Comparison of ENCODE assay signal across 8 cellular contexts in the genomic region with DNA sequence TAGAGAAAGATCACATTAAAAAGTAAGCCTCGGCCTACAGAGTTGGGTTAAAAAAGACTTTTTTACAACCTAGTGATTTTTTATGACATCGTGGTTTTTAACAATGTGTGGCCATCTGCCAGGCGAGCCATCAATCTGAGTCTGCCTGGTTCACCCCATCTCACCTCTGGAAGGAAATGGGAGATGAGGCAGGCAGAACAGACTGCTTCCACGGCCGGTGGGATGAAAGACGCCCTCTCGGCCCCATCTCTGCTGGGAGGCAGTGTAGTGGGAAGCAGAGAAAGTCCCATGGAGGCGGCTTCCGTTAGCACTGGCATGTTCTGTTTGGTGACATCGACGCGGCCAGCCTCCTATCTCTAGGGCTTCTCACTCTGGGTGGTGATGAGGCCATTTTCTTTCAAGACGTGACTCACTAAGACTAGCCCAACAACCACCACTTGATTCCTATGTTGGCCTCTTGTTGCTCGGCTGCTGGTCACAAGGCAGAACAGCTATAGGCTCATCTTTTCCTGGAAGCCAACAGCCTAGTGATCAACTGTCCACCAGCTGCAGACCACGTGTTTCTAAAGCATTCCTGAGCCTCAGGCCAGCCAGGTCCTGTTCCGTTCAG.
DNase-seq lines count a peak whose midpoint lies in the region; ATAC-seq and TF ChIP-seq lines count a peak whose summit lies in the region.

No MANE protein-coding gene starts in this region.

- H3K9me2 ChIP-seq in HCT116 (ENCODE audit: insufficient read depth), result no peaks in the 10 kb centered on the region

- TF ChIP-seq RAD21 in HCT116 (IDR thresholded peaks at IDR 0.05; ENCODE audit: low read depth), result no peak

- intact Hi-C loops in HCT116 (cut with micrococcal nuclease) (no loop called here), adrenal gland (cut with DNase I) (no loop called here), left ventricle myocardium inferior (cut with micrococcal nuclease) (no loop called here), spleen (cut with DNase I; ENCODE audit: low total_unique reads) (no loop called here)

- ATAC-seq in HCT116 (peak; percentile 30; the same call in 1 of the 2 replicates), HG03460 (IDR thresholded peaks at IDR 0.05; ENCODE audit: unreplicated experiment) (no peak)

- no peak overlapping the region for H3K4me2 ChIP-seq in HCT116 (ENCODE audit: low read length)

- H3K27me3 ChIP-seq in HCT116 (ENCODE audit: insufficient read depth, low read length), result no peaks in the 10 kb centered on the region
- H3K27me3 ChIP-seq in adrenal gland, result no peaks in the 10 kb centered on the region
- H3K27me3 ChIP-seq in left ventricle myocardium inferior (ENCODE audit: low read depth), result no peaks in the 10 kb centered on the region
- H3K27me3 ChIP-seq in spleen (replicated peaks in 1 of 7), result no peaks in the 10 kb centered on the region

- CTCF ChIA-PET in HCT116 (lab: Charles Lee), result no interaction called here

- no peak overlapping the region for H2AFZ ChIP-seq in HCT116 (ENCODE audit: low read depth, low read length, poor library complexity, severe bottlenecking)

- RAD21 ChIA-PET in HCT116 (lab: Charles Lee; ENCODE audit: low non-redundant PET in 1 of 2, low total read pairs in 2 of 2, uncharacterized antibody in 2 of 2, unreplicated experiment in 2 of 2), result no interaction called here

- H4K20me1 ChIP-seq in HCT116 (ENCODE audit: insufficient read depth), result no peaks in the 10 kb centered on the region

- WGBS in adrenal gland, 4 donors, result 69 to 76% (median 71%) methylated on average over 10 to 16 of the region's 16 CpGs
- WGBS in spleen, 5 donors, result 67 to 82% (median 77%) methylated on average over 16 of the region's 16 CpGs

- H3K36me3 ChIP-seq in HCT116 (ENCODE audit: control insufficient read depth in 1 of 2, insufficient read depth in 2 of 2, low read length in 2 of 2) (no peaks in the 10 kb centered on the region; a peak in 1 of 4 replicates), adrenal gland (replicated peaks in 1 of 2) (no peaks in the 10 kb centered on the region), left ventricle myocardium inferior (peaks cover 4% of the 10 kb centered on the region), spleen (peaks cover 0 to 37% (median 0%) of the 10 kb centered on the region in 6 donors)

- no peak overlapping the region for H3K9ac ChIP-seq in HCT116 (ENCODE audit: low read length)

- POLR2A ChIA-PET in HCT116 (lab: Charles Lee), result no interaction called here

- H3K4me1 ChIP-seq in HCT116 (ENCODE audit: control insufficient read depth in 1 of 2, insufficient read depth in 2 of 2, low read length in 2 of 2) (peaks cover 7 to 9% of the 10 kb centered on the region in 2 experiments; a peak in 2 of 4 replicates), adrenal gland (replicated peaks in 1 of 2) (peaks cover 7 to 59% of the 10 kb centered on the region in 2 donors), left ventricle myocardium inferior (peaks cover 98% of the 10 kb centered on the region), spleen (peaks cover 0 to 68% (median 37%) of the 10 kb centered on the region in 6 donors)

- H3K27ac ChIP-seq in HCT116 (ENCODE audit: low read depth, low read length) (no peak overlapping the region), adrenal gland (peak overlapping the region; percentile 20 to 72 (median 57)), left ventricle myocardium inferior (replicated peaks) (peak overlapping the region; percentile 81), spleen (peak overlapping the region; percentile 21 to 74 (median 64))

- H3K4me3 ChIP-seq in HCT116 (replicated peaks in 1 of 2; ENCODE audit: low read depth in 1 of 2, low read length in 2 of 2) (no peak overlapping the region), adrenal gland (no peak overlapping the region), left ventricle myocardium inferior (no peak overlapping the region), spleen (no peak overlapping the region)

- H3K79me2 ChIP-seq in HCT116 (ENCODE audit: insufficient read depth, low read length), result no peaks in the 10 kb centered on the region; the same call in 1 of the 2 replicates

- no peak for DNase-seq in HCT116 (ENCODE audit: low read depth, low spot score)
- peak in 3 of 7 donors; percentile 41 to 72 (median 46) for DNase-seq in adrenal gland
- no peak for DNase-seq in left ventricle myocardium inferior
- DNase-seq in spleen, result no peak
- DNase-seq in Ammon's horn (ENCODE audit: low spot score), result no peak
- DNase-seq in NCI-H2081 treated with DMSO at 0.1 percent for 48 hours (lab: John Stamatoyannopoulos, UW), result no peak
- DNase-seq in medulla oblongata (ENCODE audit: extremely low spot score), result no peak

- TF ChIP-seq CTCF in HCT116 (IDR thresholded peaks at IDR 0.05 in 2 of 3, conservative IDR thresholded peaks at IDR 0.05 in 1 of 3; ENCODE audit: borderline replicate concordance in 1 of 3, insufficient read depth in 1 of 3, low read depth in 2 of 3, low read length in 2 of 3) (no peak), adrenal gland (IDR thresholded peaks at IDR 0.05) (no peak), left ventricle myocardium inferior (IDR thresholded peaks at IDR 0.05; ENCODE audit: borderline replicate concordance) (no peak), spleen (IDR thresholded peaks at IDR 0.05 in 8 of 11, conservative IDR thresholded peaks at IDR 0.05 in 3 of 11) (no peak)

- no TSS peak for BruUV-seq in HCT116 (replicated peaks; lab: Mats Ljungman, UMichigan)

- H3K9me3 ChIP-seq in HCT116 (ENCODE audit: control insufficient read depth in 1 of 2, insufficient read depth in 1 of 2, low read depth in 1 of 2, low read length in 2 of 2) (no peaks in the 10 kb centered on the region), adrenal gland (replicated peaks in 1 of 3) (no peaks in the 10 kb centered on the region), left ventricle myocardium inferior (replicated peaks) (no peaks in the 10 kb centered on the region), spleen (no peaks in the 10 kb centered on the region)

- TF ChIP-seq POLR2A in HCT116 (IDR thresholded peaks at IDR 0.05; ENCODE audit: borderline replicate concordance, extremely low read depth, insufficient read depth, insufficient read length) (no peak), adrenal gland (IDR thresholded peaks at IDR 0.05) (no peak), spleen (IDR thresholded peaks at IDR 0.05) (no peak)

TF ChIP-seq in HCT116, 20 proteins besides CTCF, POLR2A, EP300 and RAD21:
- TF ChIP-seq EZH2 (IDR thresholded peaks at IDR 0.05) (no peak), ZFX (IDR thresholded peaks at IDR 0.05) (no peak), SIN3A (IDR thresholded peaks at IDR 0.05; ENCODE audit: low read depth) (no peak), JUND (IDR thresholded peaks at IDR 0.05) (no peak), YY1 (IDR thresholded peaks at IDR 0.05; ENCODE audit: extremely low read depth, insufficient replicate concordance, low read depth, low read length) (no peak), POLR2AphosphoS5 (IDR thresholded peaks at IDR 0.05; ENCODE audit: low read depth, low read length) (no peak)
- TF ChIP-seq, protein P1, sequence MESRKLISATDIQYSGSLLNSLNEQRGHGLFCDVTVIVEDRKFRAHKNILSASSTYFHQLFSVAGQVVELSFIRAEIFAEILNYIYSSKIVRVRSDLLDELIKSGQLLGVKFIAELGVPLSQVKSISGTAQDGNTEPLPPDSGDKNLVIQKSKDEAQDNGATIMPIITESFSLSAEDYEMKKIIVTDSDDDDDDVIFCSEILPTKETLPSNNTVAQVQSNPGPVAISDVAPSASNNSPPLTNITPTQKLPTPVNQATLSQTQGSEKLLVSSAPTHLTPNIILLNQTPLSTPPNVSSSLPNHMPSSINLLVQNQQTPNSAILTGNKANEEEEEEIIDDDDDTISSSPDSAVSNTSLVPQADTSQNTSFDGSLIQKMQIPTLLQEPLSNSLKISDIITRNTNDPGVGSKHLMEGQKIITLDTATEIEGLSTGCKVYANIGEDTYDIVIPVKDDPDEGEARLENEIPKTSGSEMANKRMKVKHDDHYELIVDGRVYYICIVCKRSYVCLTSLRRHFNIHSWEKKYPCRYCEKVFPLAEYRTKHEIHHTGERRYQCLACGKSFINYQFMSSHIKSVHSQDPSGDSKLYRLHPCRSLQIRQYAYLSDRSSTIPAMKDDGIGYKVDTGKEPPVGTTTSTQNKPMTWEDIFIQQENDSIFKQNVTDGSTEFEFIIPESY (IDR thresholded peaks at IDR 0.05; ENCODE audit: extremely low read depth, insufficient replicate concordance, low read length), result no peak
TF ChIP-seq in HCT116: peak in this region for 0.
